In the genomic region with DNA sequence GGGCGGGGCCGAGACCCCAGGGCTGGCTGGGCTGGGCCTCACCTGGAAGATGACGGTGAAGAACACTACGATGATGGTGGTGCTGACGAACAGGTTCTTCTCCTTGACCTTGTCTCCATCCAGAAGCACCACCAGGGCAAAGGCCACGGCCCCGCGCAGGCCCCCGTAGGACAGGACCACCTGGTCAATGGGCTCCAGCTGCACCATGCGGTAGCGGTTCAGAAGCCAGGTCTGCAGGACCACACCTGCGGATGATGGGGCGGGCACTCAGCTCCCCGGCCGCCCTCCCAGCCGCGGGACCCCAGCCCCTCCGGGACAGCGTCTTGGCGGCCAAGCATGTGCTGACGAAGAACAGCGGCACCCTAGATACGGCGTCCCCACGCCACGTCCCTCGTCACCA, we compare ENCODE assay signal across 24 cellular contexts.
"Had no signal": no experiment of that assay in that cellular context is flagged by ENCODE, and none has a peak within 500 bp of the region (broad histone marks: within the 10 kb centered on the region; RNA-seq: fewer than 3 reads in every experiment).

No MANE protein-coding gene starts in this region.

- H3K4me1 Mint-ChIP-seq: mesothelial cell of epicardium had no signal

- DNase-seq: colonic mucosa; cortex of kidney; effector CD8-positive, alpha-beta T cell; effector memory CD8-positive, alpha-beta T cell; endodermal cell; erythroblast; foreskin keratinocyte; hypothalamus; immature natural killer cell; islet precursor cell; kidney; kidney glomerular epithelial cell; left lung; left ventricle myocardium superior; lower lobe of right lung; mesenchymal stem cell; mucosa of descending colon had no signal

- H3K9me3 Mint-ChIP-seq: dendritic cell treated with granulocyte-macrophage colony-stimulating factor and Interleukin-4, amounts not matched to agents 40 ng/mL and 50 ng/mL, for 4 days; effector memory CD8-positive, alpha-beta T cell; endodermal cell; immature natural killer cell; mesothelial cell of epicardium had no signal

- H3K27me3 ChIP-seq: hepatocyte had no signal

- H3K4me2 ChIP-seq: hepatocyte had no signal

- H3K4me3 Mint-ChIP-seq: dendritic cell treated with granulocyte-macrophage colony-stimulating factor and Interleukin-4, amounts not matched to agents 40 ng/mL and 50 ng/mL, for 4 days; effector memory CD8-positive, alpha-beta T cell; endodermal cell; immature natural killer cell; mesothelial cell of epicardium had no signal

- H3K4me3 ChIP-seq: colonic mucosa, esophagus muscularis mucosa, gastroesophageal sphincter, heart left ventricle, hepatocyte, left lung, lower lobe of right lung, mucosa of descending colon had no signal

- H3K27ac ChIP-seq: colonic mucosa, epithelial cell of prostate, esophagus muscularis mucosa, foreskin keratinocyte, gastroesophageal sphincter, heart left ventricle, hepatocyte, left lung, lower lobe of right lung had no signal

- ATAC-seq: effector memory CD8-positive, alpha-beta T cell; foreskin keratinocyte; gastroesophageal sphincter; heart left ventricle; left lung; left ventricle myocardium superior; lower lobe of right lung; mucosa of descending colon had no signal

- H3K9me3 ChIP-seq: colonic mucosa, esophagus muscularis mucosa, gastroesophageal sphincter, heart left ventricle, left lung, lower lobe of right lung, mucosa of descending colon had no signal

- H3K4me1 ChIP-seq: colonic mucosa, foreskin keratinocyte, gastroesophageal sphincter, left lung had no signal

- H3K36me3 Mint-ChIP-seq: immature natural killer cell, mesothelial cell of epicardium had no signal

- H3K36me3 ChIP-seq: colonic mucosa, esophagus muscularis mucosa, gastroesophageal sphincter, heart left ventricle, left lung, lower lobe of right lung had no signal

- H3K27ac Mint-ChIP-seq: dendritic cell treated with granulocyte-macrophage colony-stimulating factor and Interleukin-4, amounts not matched to agents 40 ng/mL and 50 ng/mL, for 4 days; effector memory CD8-positive, alpha-beta T cell; endodermal cell; immature natural killer cell; mesothelial cell of epicardium had no signal

- H2AFZ ChIP-seq: hepatocyte had no signal
